In the genomic region with DNA sequence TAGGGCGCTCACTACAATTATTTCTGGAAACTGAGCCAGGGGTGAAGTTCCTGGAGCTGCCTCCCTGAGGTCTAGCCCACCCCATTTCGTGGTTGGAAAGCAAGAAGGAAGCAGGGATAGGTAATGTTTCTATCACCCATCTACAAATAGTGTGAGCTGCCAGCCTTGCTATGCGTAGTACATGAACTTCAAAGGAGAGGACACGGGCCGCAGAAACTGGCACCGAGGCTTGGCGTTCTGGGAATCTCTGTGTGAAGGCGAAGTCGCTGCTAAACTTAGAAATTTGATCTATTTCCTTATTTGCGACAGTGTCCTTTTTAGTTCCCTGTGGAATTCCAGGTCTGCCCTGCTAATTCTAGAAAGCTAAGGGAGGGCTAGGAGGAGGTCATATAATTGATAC, we compare ENCODE assay signal across 26 cellular contexts. TPM values are rescaled to one million over a fixed set of nuclear protein-coding genes. Genes with fewer than 3 reads are reported as not detected.
DNase-seq lines count a peak whose midpoint lies in the region; ATAC-seq and TF ChIP-seq lines count a peak whose summit lies in the region.
"Had no signal": no experiment of that assay in that cellular context is flagged by ENCODE, and none has a peak within 500 bp of the region (broad histone marks: within the 10 kb centered on the region; RNA-seq: fewer than 3 reads in every experiment).

No MANE protein-coding gene starts in this region.

- peaks cover 39% of the 10 kb centered on the region for H3K4me1 Mint-ChIP-seq in activated CD4-positive, alpha-beta T cell treated with anti-CD3 and anti-CD28 coated beads, Interleukin-2, amount 10 ng/mL, durations not matched to agents 7 days and 5 days
- peaks cover 44% of the 10 kb centered on the region for H3K4me1 Mint-ChIP-seq in activated T-helper 2 cell treated with anti-CD3 and anti-CD28 coated beads, Interferon-gamma antibody, Interleukin-2, Interleukin-4, amounts not matched to agents 10 μg/mL and 5 μg/mL and 100 μg/mL, durations not matched to agents 14 hours and 24 hours and 36 hours (ENCODE audit: low read depth)
- peaks cover 23% of the 10 kb centered on the region for H3K4me1 Mint-ChIP-seq in type B pancreatic cell (ENCODE audit: unreplicated experiment)
- H3K4me1 Mint-ChIP-seq in stimulated activated naive CD8-positive, alpha-beta T cell treated with anti-CD3 and anti-CD28 coated beads, Interleukin-15, amount 100 ng/mL, for 72 hours, result peaks cover 22% of the 10 kb centered on the region
- H3K4me1 Mint-ChIP-seq: stimulated activated memory B cell treated with anti-CD40 and anti-IgM and Interleukin-4, amounts not matched to agents 10 μg/mL and 1 μg/mL and 100 μg/mL, for 72 hours had no signal

- no peak for DNase-seq in activated CD4-positive, alpha-beta T cell treated with anti-CD3 and anti-CD28 coated beads, Interleukin-2, amount 10 ng/mL, durations not matched to agents 7 days and 5 days
- DNase-seq in activated CD4-positive, alpha-beta T cell treated with anti-CD3 and anti-CD28 coated beads for 48 hours, result no peak
- DNase-seq in activated T-helper 2 cell treated with anti-CD3 and anti-CD28 coated beads, Interferon-gamma antibody, Interleukin-2, Interleukin-4, amounts not matched to agents 10 μg/mL and 5 μg/mL and 100 μg/mL, durations not matched to agents 14 hours and 24 hours and 36 hours (ENCODE audit: low spot score), result no peak
- DNase-seq in mucosa of descending colon (peak in 2 of 3 donors; percentile 49 to 51), type B pancreatic cell (ENCODE audit: extremely low spot score, unreplicated experiment) (no peak), DMS53 (lab: John Stamatoyannopoulos, UW) (no peak)
- DNase-seq in stimulated activated naive CD8-positive, alpha-beta T cell treated with anti-CD3 and anti-CD28 coated beads, Interleukin-15, amount 100 ng/mL, for 72 hours, result no peak
- DNase-seq: 8988T; activated CD4-positive, alpha-beta T cell treated with anti-CD3 and anti-CD28 coated beads, Interleukin-2, amount 50 U/mL, for 48 hours; activated effector memory CD4-positive, alpha-beta T cell treated with anti-CD3 and anti-CD28 coated beads, Interleukin-2, amount 50 U/mL, for 16 hours; activated naive CD8-positive, alpha-beta T cell treated with anti-CD3 and anti-CD28 coated beads, Interleukin-2, amount 50 U/mL, for 24 hours; AML-193; brain microvascular endothelial cell; COR-L47; DMS79 treated with DMSO at 0.1 percent for 48 hours; GOT3; kidney; NCI-H1105; NCI-H2081 treated with DMSO at 0.1 percent for 48 hours; NCI-H510A had no signal

- no peak overlapping the region for H3K4me3 ChIP-seq in mucosa of descending colon
- H3K4me3 ChIP-seq: coronary artery, SJSA1, smooth muscle cell had no signal

- H3K4me3 Mint-ChIP-seq in activated CD4-positive, alpha-beta T cell treated with anti-CD3 and anti-CD28 coated beads, Interleukin-2, amount 10 ng/mL, durations not matched to agents 7 days and 5 days, result no peak overlapping the region
- H3K4me3 Mint-ChIP-seq in activated T-helper 2 cell treated with anti-CD3 and anti-CD28 coated beads, Interferon-gamma antibody, Interleukin-2, Interleukin-4, amounts not matched to agents 10 μg/mL and 5 μg/mL and 100 μg/mL, durations not matched to agents 14 hours and 24 hours and 36 hours (ENCODE audit: low read depth), result no peak overlapping the region
- no peak overlapping the region for H3K4me3 Mint-ChIP-seq in type B pancreatic cell
- no peak overlapping the region for H3K4me3 Mint-ChIP-seq in stimulated activated naive CD8-positive, alpha-beta T cell treated with anti-CD3 and anti-CD28 coated beads, Interleukin-15, amount 100 ng/mL, for 72 hours
- H3K4me3 Mint-ChIP-seq: activated naive CD8-positive, alpha-beta T cell treated with anti-CD3 and anti-CD28 coated beads, Interleukin-2, amount 50 U/mL, for 24 hours; stimulated activated memory B cell treated with anti-CD40 and anti-IgM and Interleukin-4, amounts not matched to agents 10 μg/mL and 1 μg/mL and 100 μg/mL, for 72 hours had no signal

- H3K9me3 ChIP-seq in mucosa of descending colon, result no peaks in the 10 kb centered on the region
- H3K9me3 ChIP-seq: SJSA1 had no signal

- no peaks in the 10 kb centered on the region for H3K36me3 Mint-ChIP-seq in activated CD4-positive, alpha-beta T cell treated with anti-CD3 and anti-CD28 coated beads, Interleukin-2, amount 10 ng/mL, durations not matched to agents 7 days and 5 days (ENCODE audit: low read depth)
- H3K36me3 Mint-ChIP-seq in activated T-helper 2 cell treated with anti-CD3 and anti-CD28 coated beads, Interferon-gamma antibody, Interleukin-2, Interleukin-4, amounts not matched to agents 10 μg/mL and 5 μg/mL and 100 μg/mL, durations not matched to agents 14 hours and 24 hours and 36 hours (ENCODE audit: low read depth), result no peaks in the 10 kb centered on the region
- no peaks in the 10 kb centered on the region for H3K36me3 Mint-ChIP-seq in type B pancreatic cell
- H3K36me3 Mint-ChIP-seq: stimulated activated memory B cell treated with anti-CD40 and anti-IgM and Interleukin-4, amounts not matched to agents 10 μg/mL and 1 μg/mL and 100 μg/mL, for 72 hours had no signal

- H3K27me3 Mint-ChIP-seq in activated CD4-positive, alpha-beta T cell treated with anti-CD3 and anti-CD28 coated beads, Interleukin-2, amount 10 ng/mL, durations not matched to agents 7 days and 5 days, result no peaks in the 10 kb centered on the region
- H3K27me3 Mint-ChIP-seq in activated T-helper 2 cell treated with anti-CD3 and anti-CD28 coated beads, Interferon-gamma antibody, Interleukin-2, Interleukin-4, amounts not matched to agents 10 μg/mL and 5 μg/mL and 100 μg/mL, durations not matched to agents 14 hours and 24 hours and 36 hours (ENCODE audit: low read depth), result no peaks in the 10 kb centered on the region
- peaks cover 3% of the 10 kb centered on the region for H3K27me3 Mint-ChIP-seq in type B pancreatic cell
- peaks cover 7% of the 10 kb centered on the region for H3K27me3 Mint-ChIP-seq in stimulated activated naive CD8-positive, alpha-beta T cell treated with anti-CD3 and anti-CD28 coated beads, Interleukin-15, amount 100 ng/mL, for 72 hours
- H3K27me3 Mint-ChIP-seq: activated naive CD8-positive, alpha-beta T cell treated with anti-CD3 and anti-CD28 coated beads, Interleukin-2, amount 50 U/mL, for 24 hours had no signal

- H3K4me1 ChIP-seq in mucosa of descending colon (ENCODE audit: low read depth), result peaks cover 20% of the 10 kb centered on the region

- no peaks in the 10 kb centered on the region for H3K36me3 ChIP-seq in mucosa of descending colon (ENCODE audit: low read depth)
- H3K36me3 ChIP-seq: brain microvascular endothelial cell, SJSA1 had no signal

- POLR2A ChIA-PET in activated CD4-positive, alpha-beta T cell treated with anti-CD3 and anti-CD28 coated beads, Interleukin-2, amount 10 ng/mL, durations not matched to agents 7 days and 5 days (lab: Charles Lee), result no interaction called here

- TF ChIP-seq CTCF in mucosa of descending colon (IDR thresholded peaks at IDR 0.05) (no peak), type B pancreatic cell (conservative IDR thresholded peaks at IDR 0.05) (no peak)

- CTCF ChIA-PET in activated CD4-positive, alpha-beta T cell treated with anti-CD3 and anti-CD28 coated beads, Interleukin-2, amount 10 ng/mL, durations not matched to agents 7 days and 5 days (lab: Charles Lee), result interaction anchor here (1.6 kb wide), 1 partner anchor 27 kb away, joined by 4 read pairs; no protein-coding TSS in a partner anchor

- intact Hi-C loops in activated T-helper 2 cell treated with anti-CD3 and anti-CD28 coated beads, Interferon-gamma antibody, Interleukin-2, Interleukin-4, amounts not matched to agents 10 μg/mL and 5 μg/mL and 100 μg/mL, durations not matched to agents 14 hours and 24 hours and 36 hours (cut with micrococcal nuclease), result no loop called here
- intact Hi-C loops in mucosa of descending colon (cut with DNase I, micrococcal nuclease), result no loop called here

- H3K9me3 Mint-ChIP-seq in activated CD4-positive, alpha-beta T cell treated with anti-CD3 and anti-CD28 coated beads, Interleukin-2, amount 10 ng/mL, durations not matched to agents 7 days and 5 days, result peaks cover 3% of the 10 kb centered on the region
- H3K9me3 Mint-ChIP-seq in activated T-helper 2 cell treated with anti-CD3 and anti-CD28 coated beads, Interferon-gamma antibody, Interleukin-2, Interleukin-4, amounts not matched to agents 10 μg/mL and 5 μg/mL and 100 μg/mL, durations not matched to agents 14 hours and 24 hours and 36 hours, result no peaks in the 10 kb centered on the region
- no peaks in the 10 kb centered on the region for H3K9me3 Mint-ChIP-seq in type B pancreatic cell
- no peaks in the 10 kb centered on the region for H3K9me3 Mint-ChIP-seq in stimulated activated naive CD8-positive, alpha-beta T cell treated with anti-CD3 and anti-CD28 coated beads, Interleukin-15, amount 100 ng/mL, for 72 hours
- H3K9me3 Mint-ChIP-seq: activated naive CD8-positive, alpha-beta T cell treated with anti-CD3 and anti-CD28 coated beads, Interleukin-2, amount 50 U/mL, for 24 hours; stimulated activated memory B cell treated with anti-CD40 and anti-IgM and Interleukin-4, amounts not matched to agents 10 μg/mL and 1 μg/mL and 100 μg/mL, for 72 hours had no signal

- ATAC-seq in mucosa of descending colon (peak; percentile 17), GM18867 (IDR thresholded peaks at IDR 0.05; ENCODE audit: unreplicated experiment) (no peak)
- no peak for ATAC-seq in stimulated activated naive CD8-positive, alpha-beta T cell treated with anti-CD3 and anti-CD28 coated beads, Interleukin-15, amount 100 ng/mL, for 72 hours
- ATAC-seq: activated naive CD8-positive, alpha-beta T cell treated with anti-CD3 and anti-CD28 coated beads, Interleukin-2, amount 50 U/mL, for 24 hours; Panc1; stimulated activated memory B cell treated with anti-CD40 and anti-IgM and Interleukin-4, amounts not matched to agents 10 μg/mL and 1 μg/mL and 100 μg/mL, for 72 hours had no signal

- peak overlapping the region; percentile 78 for H3K27ac Mint-ChIP-seq in activated CD4-positive, alpha-beta T cell treated with anti-CD3 and anti-CD28 coated beads, Interleukin-2, amount 10 ng/mL, durations not matched to agents 7 days and 5 days
- peak overlapping the region; percentile 44 for H3K27ac Mint-ChIP-seq in activated T-helper 2 cell treated with anti-CD3 and anti-CD28 coated beads, Interferon-gamma antibody, Interleukin-2, Interleukin-4, amounts not matched to agents 10 μg/mL and 5 μg/mL and 100 μg/mL, durations not matched to agents 14 hours and 24 hours and 36 hours
- H3K27ac Mint-ChIP-seq in type B pancreatic cell, result peak overlapping the region; percentile 59
- H3K27ac Mint-ChIP-seq in stimulated activated naive CD8-positive, alpha-beta T cell treated with anti-CD3 and anti-CD28 coated beads, Interleukin-15, amount 100 ng/mL, for 72 hours, result no peak overlapping the region
- H3K27ac Mint-ChIP-seq: activated naive CD8-positive, alpha-beta T cell treated with anti-CD3 and anti-CD28 coated beads, Interleukin-2, amount 50 U/mL, for 24 hours; stimulated activated memory B cell treated with anti-CD40 and anti-IgM and Interleukin-4, amounts not matched to agents 10 μg/mL and 1 μg/mL and 100 μg/mL, for 72 hours had no signal

RNA-seq across cellular contexts. Expression of a gene that starts 49.6 kb away (rescaled TPM):
- 10 to 100 TPM; 36.9 to 45.8 TPM for total RNA-seq in activated CD4-positive, alpha-beta T cell treated with anti-CD3 and anti-CD28 coated beads, Interleukin-2, amount 10 ng/mL, durations not matched to agents 7 days and 5 days
- total RNA-seq in activated T-helper 2 cell treated with anti-CD3 and anti-CD28 coated beads, Interferon-gamma antibody, Interleukin-2, Interleukin-4, amounts not matched to agents 10 μg/mL and 5 μg/mL and 100 μg/mL, durations not matched to agents 14 hours and 24 hours and 36 hours, result 34.6 and 38.1 TPM in 2 replicates
- 10 to 100 TPM; 36.5 to 49.9 (median 46.4) TPM for total RNA-seq in mucosa of descending colon
- 49.6 and 57.1 TPM in 2 replicates for total RNA-seq in type B pancreatic cell (ENCODE audit: low replicate concordance)

Comparison
In these comparisons a context has a peak if more than half of its experiments do, and no peak if none do; other contexts are left out.
1. DNase-seq: peak in mucosa of descending colon (2 of 3); none in activated CD4-positive, alpha-beta T cell treated with anti-CD3 and anti-CD28 coated beads, Interleukin-2, amount 10 ng/mL, durations not matched to agents 7 days and 5 days (single experiment), activated CD4-positive, alpha-beta T cell treated with anti-CD3 and anti-CD28 coated beads for 48 hours (single experiment), activated T-helper 2 cell treated with anti-CD3 and anti-CD28 coated beads, Interferon-gamma antibody, Interleukin-2, Interleukin-4, amounts not matched to agents 10 μg/mL and 5 μg/mL and 100 μg/mL, durations not matched to agents 14 hours and 24 hours and 36 hours (single experiment), type B pancreatic cell (single experiment), DMS53 (single experiment) and stimulated activated naive CD8-positive, alpha-beta T cell treated with anti-CD3 and anti-CD28 coated beads, Interleukin-15, amount 100 ng/mL, for 72 hours (0 of 2).
2. H3K27ac Mint-ChIP-seq: peak in activated CD4-positive, alpha-beta T cell treated with anti-CD3 and anti-CD28 coated beads, Interleukin-2, amount 10 ng/mL, durations not matched to agents 7 days and 5 days (single experiment), activated T-helper 2 cell treated with anti-CD3 and anti-CD28 coated beads, Interferon-gamma antibody, Interleukin-2, Interleukin-4, amounts not matched to agents 10 μg/mL and 5 μg/mL and 100 μg/mL, durations not matched to agents 14 hours and 24 hours and 36 hours (single experiment) and type B pancreatic cell (single experiment); none in stimulated activated naive CD8-positive, alpha-beta T cell treated with anti-CD3 and anti-CD28 coated beads, Interleukin-15, amount 100 ng/mL, for 72 hours (0 of 2).